Comparison of ENCODE assay signal across 10 cellular contexts in genomic region chr7:75452494-75452955, GRCh38. TPM values are rescaled to one million over a fixed set of nuclear protein-coding genes. Genes with fewer than 3 reads are reported as not detected.
DNase-seq lines count a peak whose midpoint lies in the region; ATAC-seq, FAIRE-seq and TF ChIP-seq lines count a peak whose summit lies in the region.
"Not testable (repeated sequence)": the region's sequence is repeated elsewhere in the genome, so short reads cannot be mapped to it uniquely, and the experiment has no call there.
"Had no signal": no experiment of that assay in that cellular context is flagged by ENCODE, and none has a peak within 500 bp of the region (broad histone marks: within the 10 kb centered on the region; RNA-seq: fewer than 3 reads in every experiment).

No MANE protein-coding gene starts in this region.

- FAIRE-seq in A549 (lab: Jason Lieb, UNC): not testable (repeated sequence)
- FAIRE-seq in GM12878 (lab: Jason Lieb, UNC): peak; percentile 7

- not testable (repeated sequence) for H3K27me3 Mint-ChIP-seq in glutamatergic neuron (ENCODE audit: unreplicated experiment); natural killer cell (ENCODE audit: low read depth in 2 of 2)

- in situ Hi-C loops in GM12878 (cut with MboI): not testable (repeated sequence)

- H3K79me2 ChIP-seq in OCI-LY7 (ENCODE audit: insufficient read depth, low read depth, low read length); GM12878 (ENCODE audit: control insufficient read depth, insufficient read depth, low read length): not testable (repeated sequence)

- not testable (repeated sequence) for H3K9me3 Mint-ChIP-seq in glutamatergic neuron (ENCODE audit: unreplicated experiment); natural killer cell

- ATAC-seq in A549 (peak; percentile 95 to 96), GM18511 (IDR thresholded peaks at IDR 0.05; ENCODE audit: unreplicated experiment) (peak; percentile 79), GM21576 (IDR thresholded peaks at IDR 0.05; ENCODE audit: unreplicated experiment) (peak; percentile 73), HG03103 (IDR thresholded peaks at IDR 0.05; ENCODE audit: low read depth, unreplicated experiment) (peak; percentile 82), GM12878 (peak; percentile 99), natural killer cell (peak; percentile 61 to 88 (median 73))

- TF ChIP-seq CTCF in A549 (IDR thresholded peaks at IDR 0.05) (peak; percentile 48), OCI-LY7 (conservative IDR thresholded peaks at IDR 0.05; ENCODE audit: low read length) (peak; percentile 70), GM12878 (IDR thresholded peaks at IDR 0.05 in 2 of 3, conservative IDR thresholded peaks at IDR 0.05 in 1 of 3; ENCODE audit: control insufficient read depth in 2 of 3, extremely low read depth in 1 of 3, insufficient read depth in 1 of 3, low read depth in 3 of 3, low read length in 3 of 3) (peak in 2 of 3 experiments; percentile 2 to 38; a peak in 2 of 6 replicates), glutamatergic neuron (IDR thresholded peaks at IDR 0.05; ENCODE audit: partially characterized antibody, unreplicated experiment) (peak; percentile 43), natural killer cell (IDR thresholded peaks at IDR 0.05) (peak; percentile 36)

- not testable (repeated sequence) for TF ChIP-seq EP300 in A549 (IDR thresholded peaks at IDR 0.05); GM12878 (IDR thresholded peaks at IDR 0.05; ENCODE audit: borderline replicate concordance in 1 of 2, control insufficient read depth in 1 of 2, low read depth in 2 of 2, low read length in 2 of 2)

- not testable (repeated sequence) for H3K9me3 ChIP-seq in A549; OCI-LY7 (ENCODE audit: low read length); GM12878 (replicated peaks; ENCODE audit: control insufficient read depth, insufficient read depth, low read length)

- not testable (repeated sequence) for H3K9me2 ChIP-seq in OCI-LY7 (ENCODE audit: insufficient read depth, low read length)

- not testable (repeated sequence) for H2AFZ ChIP-seq in OCI-LY7 (ENCODE audit: low read length); GM12878 (ENCODE audit: control insufficient read depth, low read depth, low read length)

- not testable (repeated sequence) for H3K4me1 ChIP-seq in A549; OCI-LY7 (ENCODE audit: insufficient read depth, low read length, poor library complexity, severe bottlenecking); GM12878 (ENCODE audit: control insufficient read depth, insufficient read depth, low read length)

- TF ChIP-seq POLR2A in A549 (IDR thresholded peaks at IDR 0.05; ENCODE audit: low read length); GM12878 (IDR thresholded peaks at IDR 0.05; ENCODE audit: low read depth, low read length): not testable (repeated sequence)

- intact Hi-C loops in OCI-LY7 (cut with micrococcal nuclease; ENCODE audit: unreplicated experiment); GM12878 (cut with micrococcal nuclease; ENCODE audit: unreplicated experiment); natural killer cell (cut with micrococcal nuclease): not testable (repeated sequence)

- H3K27ac Mint-ChIP-seq in glutamatergic neuron (ENCODE audit: unreplicated experiment); natural killer cell: not testable (repeated sequence)

- not testable (repeated sequence) for H3K36me3 Mint-ChIP-seq in glutamatergic neuron (ENCODE audit: unreplicated experiment); natural killer cell

- H3K27me3 ChIP-seq in GM12878 (replicated peaks in 1 of 2; ENCODE audit: control insufficient read depth in 2 of 2, insufficient read depth in 2 of 2, low read length in 1 of 2): not testable (repeated sequence)

- SMC1A ChIA-PET in GM12878 (lab: Charles Lee; ENCODE audit: uncharacterized antibody, unreplicated experiment): not testable (repeated sequence)

- H3K4me2 ChIP-seq in A549; OCI-LY7 (ENCODE audit: low read length); GM12878 (ENCODE audit: control insufficient read depth, insufficient read depth): not testable (repeated sequence)

- not testable (repeated sequence) for H3K4me3 ChIP-seq in A549; OCI-LY7 (ENCODE audit: low read depth, low read length, poor library complexity, severe bottlenecking); GM12878

- H3K36me3 ChIP-seq in OCI-LY7 (ENCODE audit: insufficient read depth, low read length); GM12878 (ENCODE audit: control insufficient read depth in 2 of 2, insufficient read depth in 2 of 2, low read length in 1 of 2): not testable (repeated sequence)

- H3K27ac ChIP-seq in A549; OCI-LY7 (ENCODE audit: low read depth, low read length, poor library complexity, severe bottlenecking); GM12878 (ENCODE audit: control insufficient read depth, insufficient read depth): not testable (repeated sequence)

- 12% methylated on average over 4 of the region's 4 CpGs for WGBS in A549 (ENCODE audit: missing lambda C conversion rate)
- WGBS in GM12878 (ENCODE audit: insufficient coverage, insufficient replicate concordance, low lambda C conversion rate, missing lambda C conversion rate): 3% methylated on average over 3 of the region's 4 CpGs

- CTCF ChIA-PET in A549 (lab: Yijun Ruan, JAX); OCI-LY7 (lab: Charles Lee; ENCODE audit: unreplicated experiment): not testable (repeated sequence)
- CTCF ChIA-PET in GM12878 (lab: Yijun Ruan, JAX): interaction anchor here (1.4 kb wide), 1 partner anchor 306 kb away, joined by 4 read pairs; no protein-coding TSS in a partner anchor

- H3K9ac ChIP-seq in GM12878 (ENCODE audit: control insufficient read depth, insufficient read depth, low read length): not testable (repeated sequence)

- not testable (repeated sequence) for H4K20me1 ChIP-seq in OCI-LY7 (ENCODE audit: insufficient read depth, low read length); GM12878 (ENCODE audit: control insufficient read depth, insufficient read depth)

- peak; percentile 41 to 56; a peak in 4 of 5 replicates for TF ChIP-seq RAD21 in A549 (conservative IDR thresholded peaks at IDR 0.05 in 1 of 2, IDR thresholded peaks at IDR 0.05 in 1 of 2)
- peak; percentile 35; the same call in 1 of the 2 replicates for TF ChIP-seq RAD21 in GM12878 (IDR thresholded peaks at IDR 0.05; ENCODE audit: insufficient read depth, low read depth, low read length)

- H3K4me1 Mint-ChIP-seq in glutamatergic neuron (ENCODE audit: low read depth, unreplicated experiment); natural killer cell: not testable (repeated sequence)

- DNase-seq in A549 (ENCODE audit: low read depth in 1 of 2, low spot score in 1 of 2); OCI-LY7 (ENCODE audit: low spot score); GM12878 (ENCODE audit: low read depth, low spot score); glutamatergic neuron; natural killer cell: not testable (repeated sequence)

- not testable (repeated sequence) for BruUV-seq in OCI-LY7 (replicated peaks; lab: Mats Ljungman, UMichigan); GM12878 (replicated peaks; lab: Mats Ljungman, UMichigan)

- H3K4me3 Mint-ChIP-seq in glutamatergic neuron (ENCODE audit: unreplicated experiment); natural killer cell: not testable (repeated sequence)

- RAD21 ChIA-PET in GM12878 (lab: Charles Lee; ENCODE audit: unreplicated experiment): interaction anchor here (1.6 kb wide), 1 partner anchor 310 kb away, joined by 3 read pairs; no protein-coding TSS in a partner anchor

- POLR2A ChIA-PET in A549 (lab: Yijun Ruan, JAX); OCI-LY7 (lab: Charles Lee); GM12878 (lab: Charles Lee): not testable (repeated sequence)

RNA-seq across cellular contexts. Expression of gene POM121C, which starts 33.6 kb away (rescaled TPM):
- polyA plus RNA-seq in A549 (2011; rRNA removed) (11.0 and 22.5 TPM in 2 replicates), A549 (2017; fragmentation: RNase III; extraction: RNeasy Plus Mini Kit Qiagen cat#74134 plus additional on column Dnase treatment) (24.4 to 25.8 TPM (median 25.4 TPM) in 3 replicates), GM12878 (2011; rRNA removed) (16.2 and 16.5 TPM in 2 replicates), GM12878 (2014; fragmentation: Illumina TruSeq; extraction: Trizol) (56.8 and 58.6 TPM in 2 replicates), GM12878 (2014; fragmentation: Nextera tagmentation; extraction: Ambion mirVana) (10 to 100 TPM in 1 of 2 experiments, 1 to 10 TPM in 1; 6.3 to 10.2 TPM), GM12878 (2014; rRNA removed) (17.9 and 23.1 TPM in 2 replicates), GM12878 (2016; fragmentation: Nextera tagmentation; extraction: Ambion mirVana) (10 to 100 TPM; 39.1 to 54.7 TPM)
- 12.8 and 13.6 TPM in 2 replicates for polyA plus RNA-seq in A549 (2012; cell fraction: cytosol; rRNA removed)
- 27.1 and 37.3 TPM in 2 replicates for polyA plus RNA-seq in A549 (2012; cell fraction: nucleus; rRNA removed)
- polyA minus RNA-seq in A549 (2011; rRNA and poly(A)+ RNA removed): 35.9 and 41.1 TPM in 2 replicates
- total RNA-seq in OCI-LY7 (2014; rRNA removed; shearing (Covaris generic)): 17.0 and 19.9 TPM in 2 replicates
- total RNA-seq in OCI-LY7 (2022) (97.4 and 101 TPM in 2 replicates), GM12878 (2014; rRNA removed) (5.6 and 6.5 TPM in 2 replicates), GM12878 (2014; rRNA removed; fragmentation: Illumina TruSeq; extraction: Trizol) (9.6 and 9.8 TPM in 2 replicates), GM12878 (2021) (55.1 and 62.8 TPM in 2 replicates), glutamatergic neuron (ENCODE audit: unreplicated experiment) (60.1 TPM), natural killer cell (100 to 1,000 TPM; 108 to 136 (median 112) TPM)
- total RNA-seq in GM12878 (2013; cell fraction: nucleolus; rRNA removed): 140 and 162 TPM in 2 replicates
- 24.9 TPM for polyA plus RNA-seq in GM12878 (2011; ENCODE audit: low read depth)
- 15.2 and 36.6 TPM in 2 replicates for polyA plus RNA-seq in GM12878 (2011; cell fraction: cytosol; rRNA removed)
- polyA plus RNA-seq in GM12878 (2011; cell fraction: nucleus; rRNA removed): 51.3 and 52.2 TPM in 2 replicates
- 40.8 and 42.5 TPM in 2 replicates for polyA plus RNA-seq in GM12878 (2012)
- 35.6 and 40.5 TPM in 2 replicates for polyA minus RNA-seq in GM12878 (2011; rRNA and poly(A)+ RNA removed)
- polyA minus RNA-seq in GM12878 (2011; cell fraction: cytosol; rRNA and poly(A)+ RNA removed): 20.4 and 25.6 TPM in 2 replicates
- 21.0 and 27.9 TPM in 2 replicates for polyA minus RNA-seq in GM12878 (2011; cell fraction: nucleus; rRNA and poly(A)+ RNA removed)

RNA-seq across cellular contexts. Expression of gene SPDYE5, which starts 39.6 kb away (rescaled TPM):
- polyA plus RNA-seq in A549 (2011; rRNA removed) (not detected in 2 replicates), A549 (2017; fragmentation: RNase III; extraction: RNeasy Plus Mini Kit Qiagen cat#74134 plus additional on column Dnase treatment) (not detected in 3 replicates), GM12878 (2011; rRNA removed) (not detected in 2 replicates), GM12878 (2014; fragmentation: Illumina TruSeq; extraction: Trizol) (not detected in 2 replicates), GM12878 (2014; fragmentation: Nextera tagmentation; extraction: Ambion mirVana) (under 1 TPM; 0.07 to 0.21 TPM), GM12878 (2014; rRNA removed) (not detected in 2 replicates), GM12878 (2016; fragmentation: Nextera tagmentation; extraction: Ambion mirVana) (1 to 10 TPM; 2.5 to 2.7 TPM)
- polyA plus RNA-seq in A549 (2012; cell fraction: cytosol; rRNA removed): not detected in 2 replicates
- 0.13 TPM in 1 of 2 replicates, not detected in the other for polyA plus RNA-seq in A549 (2012; cell fraction: nucleus; rRNA removed)
- polyA minus RNA-seq in A549 (2011; rRNA and poly(A)+ RNA removed): not detected in 2 replicates
- total RNA-seq in OCI-LY7 (2014; rRNA removed; shearing (Covaris generic)): 0.28 TPM in 1 of 2 replicates, not detected in the other
- total RNA-seq in OCI-LY7 (2022) (not detected in 2 replicates), GM12878 (2014; rRNA removed) (0.05 TPM in 1 of 2 replicates, not detected in the other), GM12878 (2014; rRNA removed; fragmentation: Illumina TruSeq; extraction: Trizol) (not detected in 2 replicates), GM12878 (2021) (not detected in 2 replicates), glutamatergic neuron (ENCODE audit: unreplicated experiment) (not detected), natural killer cell (under 1 TPM in 1 of 3 donors, not detected in 2; 0.09 TPM)
- total RNA-seq in GM12878 (2013; cell fraction: nucleolus; rRNA removed): 0.17 and 0.39 TPM in 2 replicates
- polyA plus RNA-seq in GM12878 (2011; ENCODE audit: low read depth): 0.22 TPM
- not detected in 2 replicates for polyA plus RNA-seq in GM12878 (2011; cell fraction: cytosol; rRNA removed)
- 0.07 TPM in 1 of 2 replicates, not detected in the other for polyA plus RNA-seq in GM12878 (2011; cell fraction: nucleus; rRNA removed)
- 0.53 and 0.64 TPM in 2 replicates for polyA plus RNA-seq in GM12878 (2012)
- polyA minus RNA-seq in GM12878 (2011; rRNA and poly(A)+ RNA removed): not detected in 2 replicates
- not detected in 2 replicates for polyA minus RNA-seq in GM12878 (2011; cell fraction: cytosol; rRNA and poly(A)+ RNA removed)
- polyA minus RNA-seq in GM12878 (2011; cell fraction: nucleus; rRNA and poly(A)+ RNA removed): not detected in 2 replicates
- total RNA-seq: A172, Daoy had no signal

RNA-seq across cellular contexts. Expression of gene TRIM73, which starts 57.1 kb away (rescaled TPM):
- polyA plus RNA-seq in A549 (2011; rRNA removed) (0.63 and 0.97 TPM in 2 replicates), A549 (2017; fragmentation: RNase III; extraction: RNeasy Plus Mini Kit Qiagen cat#74134 plus additional on column Dnase treatment) (2.0 to 2.9 TPM (median 2.5 TPM) in 3 replicates), GM12878 (2011; rRNA removed) (0.09 and 0.23 TPM in 2 replicates), GM12878 (2014; fragmentation: Illumina TruSeq; extraction: Trizol) (0.19 TPM in 1 of 2 replicates, not detected in the other), GM12878 (2014; fragmentation: Nextera tagmentation; extraction: Ambion mirVana) (under 1 TPM in 1 of 2 experiments, not detected in 1; 0.16 TPM), GM12878 (2014; rRNA removed) (1.4 and 1.8 TPM in 2 replicates), GM12878 (2016; fragmentation: Nextera tagmentation; extraction: Ambion mirVana) (under 1 TPM; 0.21 to 0.86 TPM)
- polyA plus RNA-seq in A549 (2012; cell fraction: cytosol; rRNA removed): 0.52 and 0.66 TPM in 2 replicates
- polyA plus RNA-seq in A549 (2012; cell fraction: nucleus; rRNA removed): 14.0 and 18.6 TPM in 2 replicates
- 0.58 and 1.0 TPM in 2 replicates for polyA minus RNA-seq in A549 (2011; rRNA and poly(A)+ RNA removed)
- total RNA-seq in OCI-LY7 (2014; rRNA removed; shearing (Covaris generic)): 10.9 and 16.0 TPM in 2 replicates
- total RNA-seq in OCI-LY7 (2022) (22.3 and 26.2 TPM in 2 replicates), GM12878 (2014; rRNA removed) (0.71 and 1.6 TPM in 2 replicates), GM12878 (2014; rRNA removed; fragmentation: Illumina TruSeq; extraction: Trizol) (0.32 and 0.76 TPM in 2 replicates), GM12878 (2021) (2.4 and 3.6 TPM in 2 replicates), glutamatergic neuron (ENCODE audit: unreplicated experiment) (11.2 TPM), natural killer cell (10 to 100 TPM; 10.7 to 21.1 (median 10.7) TPM)
- 12.8 and 13.6 TPM in 2 replicates for total RNA-seq in GM12878 (2013; cell fraction: nucleolus; rRNA removed)
- 0.62 TPM for polyA plus RNA-seq in GM12878 (2011; ENCODE audit: low read depth)
- 0.27 and 0.70 TPM in 2 replicates for polyA plus RNA-seq in GM12878 (2011; cell fraction: cytosol; rRNA removed)
- polyA plus RNA-seq in GM12878 (2011; cell fraction: nucleus; rRNA removed): 4.0 and 6.6 TPM in 2 replicates
- 1.5 and 1.7 TPM in 2 replicates for polyA plus RNA-seq in GM12878 (2012)
- polyA minus RNA-seq in GM12878 (2011; rRNA and poly(A)+ RNA removed): 0.73 and 1.5 TPM in 2 replicates
- 2.4 TPM in 1 of 2 replicates, not detected in the other for polyA minus RNA-seq in GM12878 (2011; cell fraction: cytosol; rRNA and poly(A)+ RNA removed)
- polyA minus RNA-seq in GM12878 (2011; cell fraction: nucleus; rRNA and poly(A)+ RNA removed): 1.1 and 3.1 TPM in 2 replicates

Comparison
In these comparisons a context has a peak if more than half of its experiments do, and no peak if none do; other contexts are left out.
1. CTCF ChIP-seq: peak in every context shown above with its lines; median percentile 70 in OCI-LY7; 48 in A549; 43 in glutamatergic neuron; 36 in natural killer cell; 20 in GM12878.